In the genomic region with DNA sequence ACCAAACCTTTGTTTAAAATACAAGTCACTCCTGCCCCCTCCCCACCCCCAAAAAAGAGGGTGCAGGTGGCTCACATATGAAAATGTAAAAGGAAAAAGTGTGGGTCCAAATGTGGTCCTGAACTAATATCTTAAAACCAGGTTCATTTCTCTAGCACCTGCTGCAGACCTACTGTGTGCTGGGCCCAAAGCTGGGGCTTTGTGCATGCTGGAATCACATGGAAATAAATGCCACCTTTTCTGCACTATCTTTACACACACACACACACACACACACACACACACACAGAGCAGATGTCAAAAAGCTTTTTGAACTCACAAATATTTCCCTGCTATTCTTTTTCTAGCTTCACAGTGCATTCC, we compare ENCODE assay signal across 12 cellular contexts. TPM values are rescaled to one million over a fixed set of nuclear protein-coding genes. Genes with fewer than 3 reads are reported as not detected.
A peak's percentile ranks its signal among the peaks of the same experiment; 100 is the strongest.
DNase-seq lines count a peak whose midpoint lies in the region; ATAC-seq, FAIRE-seq and TF ChIP-seq lines count a peak whose summit lies in the region.
"Had no signal": no experiment of that assay in that cellular context is flagged by ENCODE, and none has a peak within 500 bp of the region (broad histone marks: within the 10 kb centered on the region; RNA-seq: fewer than 3 reads in every experiment).

No MANE protein-coding gene starts in this region.

- H3K56ac ChIP-seq in H1 (replicated peaks; ENCODE audit: insufficient read length, low read depth, low read length) = no peak overlapping the region

- H3K27me3 Mint-ChIP-seq in activated naive CD4-positive, alpha-beta T cell treated with anti-CD3 and anti-CD28 coated beads, Interleukin-2, amount 50 U/mL, for 24 hours = no peaks in the 10 kb centered on the region
- peaks cover 57 to 71% of the 10 kb centered on the region in 2 donors for H3K27me3 Mint-ChIP-seq in stimulated activated naive B cell treated with anti-CD40 and anti-IgM and Interleukin-4, amounts not matched to agents 10 μg/mL and 1 μg/mL and 100 μg/mL, for 72 hours

- H3K9me3 ChIP-seq in WERI-Rb-1 (ENCODE audit: severe bottlenecking) = peaks cover 4% of the 10 kb centered on the region
- H3K9me3 ChIP-seq in H1 (ENCODE audit: insufficient read depth in 2 of 2, low read depth in 1 of 2, low read length in 1 of 2) = no peaks in the 10 kb centered on the region
- H3K9me3 ChIP-seq: body of pancreas, SK-N-SH had no signal

- CTCF ChIA-PET in H1 (lab: Charles Lee; ENCODE audit: partially characterized antibody) = interaction anchor here (0.6 to 1.9 kb wide), 15 partner anchors 9 to 453 kb away, joined by 3 to 8 read pairs (median 4); no protein-coding TSS in a partner anchor

- H3K23ac ChIP-seq in H1 (ENCODE audit: insufficient read length) = no peak overlapping the region

- no peak overlapping the region for H3K9ac ChIP-seq in H1 (replicated peaks in 1 of 4; ENCODE audit: extremely low read depth in 1 of 4, low read depth in 3 of 4, low read length in 3 of 4)
- H3K9ac ChIP-seq: SK-N-SH had no signal

- H4K8ac ChIP-seq in H1 (ENCODE audit: extremely low read depth, insufficient read depth, low read length) = no peak overlapping the region

- peak overlapping the region; percentile 86 for H3K4me3 Mint-ChIP-seq in activated naive CD4-positive, alpha-beta T cell treated with anti-CD3 and anti-CD28 coated beads, Interleukin-2, amount 50 U/mL, for 24 hours
- H3K4me3 Mint-ChIP-seq in stimulated activated naive B cell treated with anti-CD40 and anti-IgM and Interleukin-4, amounts not matched to agents 10 μg/mL and 1 μg/mL and 100 μg/mL, for 72 hours = peak overlapping the region; percentile 72 to 86

- H3K18ac ChIP-seq in H1 (ENCODE audit: extremely low read depth, low read length) = no peak overlapping the region

- H3K4ac ChIP-seq in H1 (replicated peaks; ENCODE audit: insufficient read length, low read depth, low read length) = no peak overlapping the region

- TF ChIP-seq RAD21 in H1 (IDR thresholded peaks at IDR 0.05 in 1 of 2, conservative IDR thresholded peaks at IDR 0.05 in 1 of 2; ENCODE audit: low read depth in 2 of 2, low read length in 2 of 2) = no peak

- peak overlapping the region; percentile 41 for H3K27ac Mint-ChIP-seq in activated naive CD4-positive, alpha-beta T cell treated with anti-CD3 and anti-CD28 coated beads, Interleukin-2, amount 50 U/mL, for 24 hours
- H3K27ac Mint-ChIP-seq in stimulated activated naive B cell treated with anti-CD40 and anti-IgM and Interleukin-4, amounts not matched to agents 10 μg/mL and 1 μg/mL and 100 μg/mL, for 72 hours = no peak overlapping the region

- peak overlapping the region; percentile 40 for H4K91ac ChIP-seq in H1 (replicated peaks; ENCODE audit: insufficient read length, low read length)

- H2AK5ac ChIP-seq in H1 (ENCODE audit: low read depth, low read length) = no peak overlapping the region

- H3K23me2 ChIP-seq in H1 (ENCODE audit: low read depth, low read length) = peaks cover 20% of the 10 kb centered on the region

- H2BK5ac ChIP-seq in H1 (ENCODE audit: low read depth, low read length) = no peak overlapping the region

- H3K27ac ChIP-seq in WERI-Rb-1 = no peak overlapping the region
- no peak overlapping the region for H3K27ac ChIP-seq in H1 (ENCODE audit: low read depth, low read length)
- H3K27ac ChIP-seq: body of pancreas, VCaP had no signal

- TF ChIP-seq CTCF in WERI-Rb-1 (IDR thresholded peaks at IDR 0.05; ENCODE audit: low read depth, low read length) (no peak), H1 (IDR thresholded peaks at IDR 0.05; ENCODE audit: control extremely low read depth in 1 of 3, insufficient read depth in 1 of 3, low read depth in 1 of 3, low read length in 3 of 3) (no peak)

- H2BK15ac ChIP-seq in H1 (ENCODE audit: low read length) = no peak overlapping the region

- H2BK12ac ChIP-seq in H1 (ENCODE audit: low read depth, low read length) = no peak overlapping the region

- no peaks in the 10 kb centered on the region for H3K79me1 ChIP-seq in H1 (ENCODE audit: low read depth, low read length)

- H2BK120ac ChIP-seq in H1 (replicated peaks; ENCODE audit: low read depth, low read length) = no peak overlapping the region

- no peak overlapping the region for H2AFZ ChIP-seq in H1 (ENCODE audit: low read length)

- TF ChIP-seq POLR2A in H1 (IDR thresholded peaks at IDR 0.05; ENCODE audit: control extremely low read depth in 1 of 2, low read depth in 2 of 2, low read length in 2 of 2) = no peak
- TF ChIP-seq POLR2A in erythroblast (IDR thresholded peaks at IDR 0.05; ENCODE audit: low read length) = no peak

- peaks cover 44% of the 10 kb centered on the region for H3K27me3 ChIP-seq in WERI-Rb-1 (ENCODE audit: insufficient read depth, low read depth, severe bottlenecking)
- H3K27me3 ChIP-seq in H1 (replicated peaks in 1 of 4; ENCODE audit: control insufficient read depth in 3 of 4, extremely low read depth in 1 of 4, insufficient read depth in 3 of 4, low read length in 3 of 4) = peaks cover 0 to 8% (median 1%) of the 10 kb centered on the region in 4 experiments; a peak in 2 of 7 replicates

- DNase-seq in activated naive CD4-positive, alpha-beta T cell (lab: John Stamatoyannopoulos, UW) = no peak
- no peak for DNase-seq in WERI-Rb-1
- DNase-seq in H1 (ENCODE audit: low read depth in 1 of 2, low spot score in 2 of 2) = no peak
- no peak for DNase-seq in stimulated activated naive B cell treated with anti-CD40 and anti-IgM and Interleukin-4, amounts not matched to agents 10 μg/mL and 1 μg/mL and 100 μg/mL, for 72 hours
- DNase-seq in erythroblast (lab: John Stamatoyannopoulos, UW) = no peak
- DNase-seq: NCI-H2081 treated with DMSO at 0.1 percent for 48 hours had no signal

- H3K4me1 ChIP-seq in H1 (replicated peaks in 1 of 4; ENCODE audit: control insufficient read depth in 3 of 4, insufficient read depth in 4 of 4, low read length in 3 of 4) = peaks cover 2 to 10% (median 4%) of the 10 kb centered on the region in 4 experiments; a peak in 6 of 7 replicates

- no peaks in the 10 kb centered on the region for H3K79me2 ChIP-seq in H1 (ENCODE audit: control insufficient read depth in 1 of 2, insufficient read depth in 2 of 2, low read length in 2 of 2)

- H2BK20ac ChIP-seq in H1 (ENCODE audit: low read length) = no peak overlapping the region

- H3K4me1 Mint-ChIP-seq in activated naive CD4-positive, alpha-beta T cell treated with anti-CD3 and anti-CD28 coated beads, Interleukin-2, amount 50 U/mL, for 24 hours = peaks cover 53% of the 10 kb centered on the region
- H3K4me1 Mint-ChIP-seq in stimulated activated naive B cell treated with anti-CD40 and anti-IgM and Interleukin-4, amounts not matched to agents 10 μg/mL and 1 μg/mL and 100 μg/mL, for 72 hours = peaks cover 15 to 30% of the 10 kb centered on the region in 2 donors

- peak overlapping the region in 1 of 2 experiments; percentile 89; a peak in 2 of 4 replicates for H3K4me2 ChIP-seq in H1 (ENCODE audit: insufficient read depth in 1 of 2, low read depth in 2 of 2, low read length in 2 of 2)

- POLR2A ChIA-PET in H1 (lab: Charles Lee; ENCODE audit: partially characterized antibody) = interaction anchor here (0.6 to 2.0 kb wide), 3 partner anchors 30 to 1874 kb away, joined by 3 to 5 read pairs (median 3); no protein-coding TSS in a partner anchor

- H3K36me3 Mint-ChIP-seq in activated naive CD4-positive, alpha-beta T cell treated with anti-CD3 and anti-CD28 coated beads, Interleukin-2, amount 50 U/mL, for 24 hours = peaks cover 3% of the 10 kb centered on the region
- peaks cover 5% of the 10 kb centered on the region in 2 donors for H3K36me3 Mint-ChIP-seq in stimulated activated naive B cell treated with anti-CD40 and anti-IgM and Interleukin-4, amounts not matched to agents 10 μg/mL and 1 μg/mL and 100 μg/mL, for 72 hours

- H4K20me1 ChIP-seq in H1 (replicated peaks in 1 of 2; ENCODE audit: control insufficient read depth in 1 of 2, insufficient read depth in 2 of 2, low read length in 2 of 2) = no peaks in the 10 kb centered on the region

- TF ChIP-seq EP300 in H1 (IDR thresholded peaks at IDR 0.05; ENCODE audit: borderline replicate concordance in 1 of 2, low read depth in 2 of 2, low read length in 2 of 2) = no peak

- H3K4me3 ChIP-seq in WERI-Rb-1 (ENCODE audit: low read depth, low read length) = peak overlapping the region; percentile 30
- peak overlapping the region in 1 of 4 experiments; percentile 76; a peak in 2 of 8 replicates for H3K4me3 ChIP-seq in H1 (ENCODE audit: extremely low read depth in 1 of 4, insufficient read depth in 2 of 4, low read depth in 3 of 4, low read length in 4 of 4)
- H3K4me3 ChIP-seq: body of pancreas had no signal

- H3K9me3 Mint-ChIP-seq in activated naive CD4-positive, alpha-beta T cell treated with anti-CD3 and anti-CD28 coated beads, Interleukin-2, amount 50 U/mL, for 24 hours = no peaks in the 10 kb centered on the region
- no peaks in the 10 kb centered on the region for H3K9me3 Mint-ChIP-seq in stimulated activated naive B cell treated with anti-CD40 and anti-IgM and Interleukin-4, amounts not matched to agents 10 μg/mL and 1 μg/mL and 100 μg/mL, for 72 hours

- H3K14ac ChIP-seq in H1 (ENCODE audit: insufficient read length) = no peak overlapping the region

- no peak overlapping the region for H4K5ac ChIP-seq in H1 (ENCODE audit: insufficient read length, low read depth, low read length)

- FAIRE-seq in H1 (lab: Jason Lieb, UNC) = no peak

- H3K36me3 ChIP-seq in WERI-Rb-1 = no peaks in the 10 kb centered on the region
- no peaks in the 10 kb centered on the region for H3K36me3 ChIP-seq in H1 (ENCODE audit: control insufficient read depth in 2 of 4, insufficient read depth in 4 of 4, low read length in 3 of 4)

- no peak for ATAC-seq in stimulated activated naive B cell treated with anti-CD40 and anti-IgM and Interleukin-4, amounts not matched to agents 10 μg/mL and 1 μg/mL and 100 μg/mL, for 72 hours (replicated peaks)
- ATAC-seq in HG02938 (IDR thresholded peaks at IDR 0.05; ENCODE audit: unreplicated experiment) (no peak), GM18868 (IDR thresholded peaks at IDR 0.05; ENCODE audit: unreplicated experiment) (no peak)

TF ChIP-seq in H1, 55 proteins besides CTCF, POLR2A, EP300 and RAD21 (continues in another document):
- TF ChIP-seq RXRA (IDR thresholded peaks at IDR 0.05; ENCODE audit: insufficient read depth, low read depth, low read length) (no peak), NANOG (IDR thresholded peaks at IDR 0.05; ENCODE audit: insufficient read depth, low read depth, low read length, poor library complexity, severe bottlenecking) (no peak), MAFK (IDR thresholded peaks at IDR 0.05; ENCODE audit: low read depth, low read length) (no peak), SIRT6 (IDR thresholded peaks at IDR 0.05; ENCODE audit: low read length) (no peak), HDAC2 (IDR thresholded peaks at IDR 0.05; ENCODE audit: borderline replicate concordance in 1 of 2, low read depth in 2 of 2, low read length in 2 of 2) (no peak)

RNA-seq across cellular contexts. Expression of a gene that starts 3.2 kb away (rescaled TPM):
- 5.9 TPM in 2 replicates for total RNA-seq in H1 (2021; fragmentation: NEBNext Ultra II Directional; extraction: Animal tissue kit (Norgen Biotek cat#: 25700))
- 0.63 and 0.80 TPM in 2 replicates for polyA plus RNA-seq in H1 (2011; rRNA removed)
- 0.85 TPM for polyA plus RNA-seq in H1 (2011; cell fraction: cytosol; rRNA removed)
- 1.5 TPM for polyA plus RNA-seq in H1 (2011; cell fraction: nucleus; rRNA removed)
- polyA plus RNA-seq in H1 (2012, experiment 1 of 2) = 1.1 to 2.2 TPM (median 1.2 TPM) in 4 replicates
- polyA plus RNA-seq in H1 (2012, experiment 2 of 2) = 0.22 TPM
- polyA plus RNA-seq in H1 (2013, experiment 1 of 2) = 2.1 TPM
- 2.1 TPM for polyA plus RNA-seq in H1 (2013, experiment 2 of 2)
- 1.7 and 1.9 TPM in 2 replicates for polyA minus RNA-seq in H1 (2011; rRNA and poly(A)+ RNA removed)
- polyA minus RNA-seq in H1 (2011; cell fraction: cytosol; rRNA and poly(A)+ RNA removed) = 3.2 TPM
- 4.1 TPM for polyA minus RNA-seq in H1 (2011; cell fraction: nucleus; rRNA and poly(A)+ RNA removed)
- polyA plus RNA-seq: SK-N-SH had no signal
